Comparison of ENCODE assay signal across 19 cellular contexts in genomic region chr11:104763930-104764717, GRCh38.
DNase-seq lines count a peak whose midpoint lies in the region; ATAC-seq, FAIRE-seq and TF ChIP-seq lines count a peak whose summit lies in the region.
"Had no signal": no experiment of that assay in that cellular context is flagged by ENCODE, and none has a peak within 500 bp of the region (broad histone marks: within the 10 kb centered on the region; RNA-seq: fewer than 3 reads in every experiment).

No MANE protein-coding gene starts in this region.

- no peak overlapping the region for H2BK120ac ChIP-seq in H1 (replicated peaks; ENCODE audit: low read depth, low read length)

- H2AFZ ChIP-seq in Loucy (ENCODE audit: low read length), result peak overlapping the region; percentile 14; the same call in 1 of the 2 replicates
- H2AFZ ChIP-seq in H1 (ENCODE audit: low read length), result peak overlapping the region; percentile 25; the same call in 1 of the 2 replicates

- no peaks in the 10 kb centered on the region for H3K79me2 ChIP-seq in Loucy (ENCODE audit: insufficient read depth, low read length)
- H3K79me2 ChIP-seq in H1 (ENCODE audit: control insufficient read depth in 1 of 2, insufficient read depth in 2 of 2, low read length in 2 of 2), result no peaks in the 10 kb centered on the region

- H3K4me3 ChIP-seq in Loucy (ENCODE audit: low read length, poor library complexity, severe bottlenecking) (no peak overlapping the region), H1 (ENCODE audit: extremely low read depth in 1 of 4, insufficient read depth in 2 of 4, low read depth in 3 of 4, low read length in 4 of 4) (no peak overlapping the region), esophagus squamous epithelium (no peak overlapping the region)
- H3K4me3 ChIP-seq: BLaER1 treated with 17β-estradiol and CSF1 and Interleukin-3, amounts not matched to agents 10 nM and 100 nM; breast epithelium; gastroesophageal sphincter; thoracic aorta had no signal

- H3K23ac ChIP-seq in H1 (ENCODE audit: insufficient read length), result no peak overlapping the region

- no peak overlapping the region for H3K56ac ChIP-seq in H1 (replicated peaks; ENCODE audit: insufficient read length, low read depth, low read length)

- H3K18ac ChIP-seq in H1 (ENCODE audit: extremely low read depth, low read length), result no peak overlapping the region

- no peak for DNase-seq in activated CD4-positive, alpha-beta T cell treated with anti-CD3 and anti-CD28 coated beads for 36 hours
- no peak for DNase-seq in activated CD4-positive, alpha-beta T cell treated with anti-CD3 and anti-CD28 coated beads, Interleukin-2, amount 50 U/mL, for 1 hour
- DNase-seq in H1 (ENCODE audit: low read depth in 1 of 2, low spot score in 2 of 2) (no peak), GM19240 (ENCODE audit: insufficient read length, low spot score) (no peak), esophagus squamous epithelium (lab: John Stamatoyannopoulos, UW) (no peak)
- DNase-seq: 8988T; activated effector memory CD4-positive, alpha-beta T cell treated with anti-CD3 and anti-CD28 coated beads, Interleukin-2, amount 50 U/mL, for 16 hours; HFFc6; MV-4-11; NCI-H2029; WERI-Rb-1 had no signal

- H3K9ac ChIP-seq in Loucy (ENCODE audit: low read depth, low read length, poor library complexity, severe bottlenecking) (no peak overlapping the region), H1 (replicated peaks in 1 of 4; ENCODE audit: extremely low read depth in 1 of 4, low read depth in 3 of 4, low read length in 3 of 4) (no peak overlapping the region)
- H3K9ac ChIP-seq: BLaER1 treated with 17β-estradiol and CSF1 and Interleukin-3, amounts not matched to agents 10 nM and 100 nM had no signal

- no peak for TF ChIP-seq EP300 in H1 (IDR thresholded peaks at IDR 0.05; ENCODE audit: borderline replicate concordance in 1 of 2, low read depth in 2 of 2, low read length in 2 of 2)

- H2BK20ac ChIP-seq in H1 (ENCODE audit: low read length), result no peak overlapping the region

- H2AK5ac ChIP-seq in H1 (ENCODE audit: low read depth, low read length), result no peak overlapping the region

- H3K23me2 ChIP-seq in H1 (ENCODE audit: low read depth, low read length), result no peaks in the 10 kb centered on the region

- no peaks in the 10 kb centered on the region for H3K79me1 ChIP-seq in H1 (ENCODE audit: low read depth, low read length)

- no peak overlapping the region for H2BK15ac ChIP-seq in H1 (ENCODE audit: low read length)

- POLR2A ChIA-PET in activated CD4-positive, alpha-beta T cell treated with anti-CD3 and anti-CD28 coated beads for 36 hours (lab: Charles Lee), result no interaction called here
- POLR2A ChIA-PET in H1 (lab: Charles Lee; ENCODE audit: partially characterized antibody), result no interaction called here

- H3K4me2 ChIP-seq in Loucy (ENCODE audit: low read depth, low read length, poor library complexity, severe bottlenecking) (no peak overlapping the region), H1 (ENCODE audit: insufficient read depth in 1 of 2, low read depth in 2 of 2, low read length in 2 of 2) (no peak overlapping the region)

- H3K27me3 Mint-ChIP-seq in activated CD4-positive, alpha-beta T cell treated with anti-CD3 and anti-CD28 coated beads for 36 hours, result no peaks in the 10 kb centered on the region

- no peak overlapping the region for H3K14ac ChIP-seq in H1 (ENCODE audit: insufficient read length)

- H3K9me3 ChIP-seq in Loucy (ENCODE audit: insufficient read depth, low read depth, low read length), result peaks cover 16% of the 10 kb centered on the region; the same call in 1 of the 2 replicates
- H3K9me3 ChIP-seq in H1 (ENCODE audit: insufficient read depth in 2 of 2, low read depth in 1 of 2, low read length in 1 of 2), result peaks cover 0 to 5% of the 10 kb centered on the region in 2 experiments; a peak in 2 of 4 replicates
- peaks cover 0 to 6% (median 0%) of the 10 kb centered on the region in 3 donors for H3K9me3 ChIP-seq in esophagus squamous epithelium
- H3K9me3 ChIP-seq: breast epithelium, gastroesophageal sphincter had no signal

- H3K27me3 ChIP-seq in Loucy (ENCODE audit: insufficient read depth, low read length, poor library complexity, severe bottlenecking) (no peaks in the 10 kb centered on the region), H1 (replicated peaks in 1 of 4; ENCODE audit: control insufficient read depth in 3 of 4, extremely low read depth in 1 of 4, insufficient read depth in 3 of 4, low read length in 3 of 4) (no peaks in the 10 kb centered on the region), esophagus squamous epithelium (no peaks in the 10 kb centered on the region)
- H3K27me3 ChIP-seq: BLaER1 treated with 17β-estradiol and CSF1 and Interleukin-3, amounts not matched to agents 10 nM and 100 nM; breast epithelium; gastroesophageal sphincter had no signal

- TF ChIP-seq POLR2A in H1 (IDR thresholded peaks at IDR 0.05; ENCODE audit: control extremely low read depth in 1 of 2, low read depth in 2 of 2, low read length in 2 of 2) (no peak), esophagus squamous epithelium (IDR thresholded peaks at IDR 0.05) (no peak)

- no peak overlapping the region for H3K27ac Mint-ChIP-seq in activated CD4-positive, alpha-beta T cell treated with anti-CD3 and anti-CD28 coated beads for 36 hours
- H3K27ac Mint-ChIP-seq: HFFc6 had no signal

- H2BK5ac ChIP-seq in H1 (ENCODE audit: low read depth, low read length), result no peak overlapping the region

- CTCF ChIA-PET in activated CD4-positive, alpha-beta T cell treated with anti-CD3 and anti-CD28 coated beads for 36 hours (lab: Charles Lee), result no interaction called here
- CTCF ChIA-PET in H1 (lab: Charles Lee; ENCODE audit: partially characterized antibody), result no interaction called here

- H4K20me1 ChIP-seq in Loucy (ENCODE audit: insufficient read depth, low read length, poor library complexity, severe bottlenecking), result no peaks in the 10 kb centered on the region
- no peaks in the 10 kb centered on the region for H4K20me1 ChIP-seq in H1 (replicated peaks in 1 of 2; ENCODE audit: control insufficient read depth in 1 of 2, insufficient read depth in 2 of 2, low read length in 2 of 2)
- H4K20me1 ChIP-seq: BLaER1 treated with 17β-estradiol and CSF1 and Interleukin-3, amounts not matched to agents 10 nM and 100 nM had no signal

- no peak overlapping the region for H3K4me3 Mint-ChIP-seq in activated CD4-positive, alpha-beta T cell treated with anti-CD3 and anti-CD28 coated beads for 36 hours
- H3K4me3 Mint-ChIP-seq: HFFc6 had no signal

- no peak overlapping the region for H3K4ac ChIP-seq in H1 (replicated peaks; ENCODE audit: insufficient read length, low read depth, low read length)

- H3K36me3 ChIP-seq in Loucy (ENCODE audit: insufficient read depth, low read length), result no peaks in the 10 kb centered on the region
- H3K36me3 ChIP-seq in H1 (ENCODE audit: control insufficient read depth in 2 of 4, insufficient read depth in 4 of 4, low read length in 3 of 4), result no peaks in the 10 kb centered on the region
- H3K36me3 ChIP-seq in esophagus squamous epithelium, result no peaks in the 10 kb centered on the region
- H3K36me3 ChIP-seq: BLaER1 treated with 17β-estradiol and CSF1 and Interleukin-3, amounts not matched to agents 10 nM and 100 nM; breast epithelium; gastroesophageal sphincter; thoracic aorta; WERI-Rb-1 had no signal

- intact Hi-C loops in activated CD4-positive, alpha-beta T cell treated with anti-CD3 and anti-CD28 coated beads for 36 hours (cut with DNase I, micrococcal nuclease), result no loop called here
- intact Hi-C loops in esophagus squamous epithelium (cut with DNase I), result no loop called here

- H3K4me1 Mint-ChIP-seq in activated CD4-positive, alpha-beta T cell treated with anti-CD3 and anti-CD28 coated beads for 36 hours, result peaks cover 14% of the 10 kb centered on the region

- H3K9me2 ChIP-seq in Loucy (replicated peaks; ENCODE audit: low read depth, low read length), result no peaks in the 10 kb centered on the region

- H4K8ac ChIP-seq in H1 (ENCODE audit: extremely low read depth, insufficient read depth, low read length), result no peak overlapping the region

- 90% methylated on average over 5 of the region's 5 CpGs; no CpG with 5 or more reads in 1 of the 2 experiments for WGBS in H1 (ENCODE audit: extremely low coverage in 1 of 2, insufficient coverage in 1 of 2, insufficient read length in 1 of 2, insufficient replicate concordance in 2 of 2, low coverage in 1 of 2, low lambda C conversion rate in 2 of 2, missing lambda C conversion rate in 1 of 2), 2 experiments
- 73 to 81% methylated on average over 5 of the region's 5 CpGs for WGBS in esophagus squamous epithelium, 2 donors

- H4K91ac ChIP-seq in H1 (replicated peaks; ENCODE audit: insufficient read length, low read length), result no peak overlapping the region

- H3K27ac ChIP-seq in H1 (ENCODE audit: low read depth, low read length), result no peak overlapping the region
- no peak overlapping the region for H3K27ac ChIP-seq in esophagus squamous epithelium
- H3K27ac ChIP-seq: breast epithelium, gastroesophageal sphincter, thoracic aorta, WERI-Rb-1 had no signal

- no peak overlapping the region for H2BK12ac ChIP-seq in H1 (ENCODE audit: low read depth, low read length)

- no peak overlapping the region for H4K5ac ChIP-seq in H1 (ENCODE audit: insufficient read length, low read depth, low read length)

- TF ChIP-seq RAD21 in H1 (IDR thresholded peaks at IDR 0.05 in 1 of 2, conservative IDR thresholded peaks at IDR 0.05 in 1 of 2; ENCODE audit: low read depth in 2 of 2, low read length in 2 of 2), result no peak

- peak; percentile 61 for ATAC-seq in activated CD4-positive, alpha-beta T cell treated with anti-CD3 and anti-CD28 coated beads for 36 hours
- ATAC-seq in GM21390 (IDR thresholded peaks at IDR 0.05; ENCODE audit: unreplicated experiment) (peak; percentile 66), HG03457 (IDR thresholded peaks at IDR 0.05; ENCODE audit: unreplicated experiment) (no peak)
- ATAC-seq: gastroesophageal sphincter, Right ventricle myocardium inferior had no signal

- TF ChIP-seq CTCF in Loucy (conservative IDR thresholded peaks at IDR 0.05; ENCODE audit: low read length), result no peak
- TF ChIP-seq CTCF in H1 (IDR thresholded peaks at IDR 0.05; ENCODE audit: control extremely low read depth in 1 of 3, insufficient read depth in 1 of 3, low read depth in 1 of 3, low read length in 3 of 3), result no peak
- no peak for TF ChIP-seq CTCF in esophagus squamous epithelium (IDR thresholded peaks at IDR 0.05)

- H3F3A ChIP-seq in Loucy (ENCODE audit: low read depth), result no peaks in the 10 kb centered on the region

- peaks cover 14% of the 10 kb centered on the region for H3K9me3 Mint-ChIP-seq in activated CD4-positive, alpha-beta T cell treated with anti-CD3 and anti-CD28 coated beads for 36 hours (ENCODE audit: low read depth)

- no peaks in the 10 kb centered on the region for H3K4me1 ChIP-seq in Loucy (ENCODE audit: insufficient read depth, low read length, poor library complexity, severe bottlenecking)
- H3K4me1 ChIP-seq in H1 (replicated peaks in 1 of 4; ENCODE audit: control insufficient read depth in 3 of 4, insufficient read depth in 4 of 4, low read length in 3 of 4), result no peaks in the 10 kb centered on the region
- H3K4me1 ChIP-seq in esophagus squamous epithelium, result no peaks in the 10 kb centered on the region
- H3K4me1 ChIP-seq: breast epithelium, gastroesophageal sphincter had no signal

- peaks cover 8% of the 10 kb centered on the region for H3K36me3 Mint-ChIP-seq in activated CD4-positive, alpha-beta T cell treated with anti-CD3 and anti-CD28 coated beads for 36 hours (ENCODE audit: low read depth)

- no peak for FAIRE-seq in H1 (lab: Jason Lieb, UNC)

TF ChIP-seq in H1, 55 proteins besides CTCF, POLR2A, EP300 and RAD21 (continues in another document):
- TF ChIP-seq BRCA1 (IDR thresholded peaks at IDR 0.05; ENCODE audit: low read depth, low read length), result no peak
